2 cellular contexts compared by ENCODE assay signal in genomic region chr17:1985686-1986085, GRCh38.
TF ChIP-seq lines count a peak whose summit lies in the region.

No MANE protein-coding gene starts in this region.

TF ChIP-seq in GM23338, 12 proteins besides CTCF, POLR2A, EP300 and RAD21:
- TF ChIP-seq NANOG (IDR thresholded peaks at IDR 0.05; ENCODE audit: borderline replicate concordance) (no peak), CREB1 (CRISPR knock-in tag; IDR thresholded peaks at IDR 0.05; ENCODE audit: low read depth) (no peak)

TF ChIP-seq in H1, 55 proteins besides CTCF, POLR2A, EP300 and RAD21:
- no peak for TF ChIP-seq ATF2 (IDR thresholded peaks at IDR 0.05; ENCODE audit: low read length)
- no peak for TF ChIP-seq MAX (IDR thresholded peaks at IDR 0.05)
- TF ChIP-seq TEAD4 (IDR thresholded peaks at IDR 0.05; ENCODE audit: low read depth, low read length): peak; percentile 53; the same call in 1 of the 2 replicates
